Comparison of ENCODE assay signal across 17 cellular contexts in genomic region chr20:63090682-63091571, GRCh38.
DNase-seq lines count a peak whose midpoint lies in the region; ATAC-seq and TF ChIP-seq lines count a peak whose summit lies in the region.
"Had no signal": no experiment of that assay in that cellular context is flagged by ENCODE, and none has a peak within 500 bp of the region (broad histone marks: within the 10 kb centered on the region; RNA-seq: fewer than 3 reads in every experiment).

No MANE protein-coding gene starts in this region.

- no peak overlapping the region for H2AFZ ChIP-seq in osteoblast (ENCODE audit: low read length)

- POLR2A ChIA-PET in HEK293 (lab: Yijun Ruan, JAX) = no interaction called here

- H3K9me3 Mint-ChIP-seq in effector memory CD8-positive, alpha-beta T cell = no peaks in the 10 kb centered on the region
- H3K9me3 Mint-ChIP-seq: activated naive CD8-positive, alpha-beta T cell treated with anti-CD3 and anti-CD28 coated beads, Interleukin-2, amount 50 U/mL, for 24 hours; central memory CD8-positive, alpha-beta T cell; immature natural killer cell had no signal

- peak; percentile 27 for DNase-seq in NCI-H2227 (lab: John Stamatoyannopoulos, UW; ENCODE audit: unreplicated experiment)
- DNase-seq in NCI-H2227 treated with DMSO at 0.1 percent for 48 hours (lab: John Stamatoyannopoulos, UW) = no peak
- peak; percentile 31 for DNase-seq in Right ventricle myocardium superior
- DNase-seq in osteoblast (ENCODE audit: insufficient read length, low spot score, missing footprints) = peak; percentile 59
- DNase-seq in effector memory CD8-positive, alpha-beta T cell = no peak
- DNase-seq in nucleus accumbens (lab: John Stamatoyannopoulos, UW) = no peak
- DNase-seq: activated naive CD8-positive, alpha-beta T cell treated with anti-CD3 and anti-CD28 coated beads, Interleukin-2, amount 50 U/mL, for 24 hours; CD4-positive, CD25-positive, alpha-beta regulatory T cell; immature natural killer cell; IMR-90; stomach had no signal

- H3K27ac ChIP-seq in HEK293 (ENCODE audit: extremely low read depth, low read depth, low read length) = no peak overlapping the region
- H3K27ac ChIP-seq in osteoblast (ENCODE audit: low read depth, low read length) = no peak overlapping the region
- H3K27ac ChIP-seq: gastrocnemius medialis, pancreas, SJSA1, stomach had no signal

- no peaks in the 10 kb centered on the region for H3K79me2 ChIP-seq in osteoblast (ENCODE audit: insufficient read depth, low read length)

- H4K20me1 ChIP-seq in osteoblast (ENCODE audit: insufficient read depth, low read length) = no peaks in the 10 kb centered on the region

- H3K4me1 Mint-ChIP-seq in effector memory CD8-positive, alpha-beta T cell (ENCODE audit: low read depth in 2 of 2) = peaks cover 0 to 1% of the 10 kb centered on the region in 2 donors
- H3K4me1 Mint-ChIP-seq: activated naive CD8-positive, alpha-beta T cell treated with anti-CD3 and anti-CD28 coated beads, Interleukin-2, amount 50 U/mL, for 24 hours; CD4-positive, CD25-positive, alpha-beta regulatory T cell; central memory CD8-positive, alpha-beta T cell; immature natural killer cell had no signal

- H3K27me3 Mint-ChIP-seq in effector memory CD8-positive, alpha-beta T cell = peaks cover 33 to 66% of the 10 kb centered on the region in 2 donors

- H3K27ac Mint-ChIP-seq in effector memory CD8-positive, alpha-beta T cell = no peak overlapping the region
- H3K27ac Mint-ChIP-seq: activated naive CD8-positive, alpha-beta T cell treated with anti-CD3 and anti-CD28 coated beads, Interleukin-2, amount 50 U/mL, for 24 hours; CD4-positive, CD25-positive, alpha-beta regulatory T cell; immature natural killer cell had no signal

- H3K36me3 Mint-ChIP-seq in effector memory CD8-positive, alpha-beta T cell (ENCODE audit: insufficient read depth) = no peaks in the 10 kb centered on the region
- H3K36me3 Mint-ChIP-seq: CD4-positive, CD25-positive, alpha-beta regulatory T cell; immature natural killer cell had no signal

- H3K4me3 ChIP-seq in HEK293 (ENCODE audit: low read depth, low read length) (no peak overlapping the region), osteoblast (ENCODE audit: insufficient read depth, low read length) (no peak overlapping the region)
- H3K4me3 ChIP-seq: gastrocnemius medialis, pancreas, SJSA1, stomach had no signal

- no peaks in the 10 kb centered on the region for H3K4me1 ChIP-seq in HEK293 (ENCODE audit: control insufficient read depth, insufficient read depth, low read length)
- H3K4me1 ChIP-seq in osteoblast (ENCODE audit: insufficient read depth, low read length) = no peaks in the 10 kb centered on the region
- H3K4me1 ChIP-seq: gastrocnemius medialis, pancreas, SJSA1, stomach had no signal

- CTCF ChIA-PET in HEK293 (lab: Yijun Ruan, JAX) = no interaction called here

- no peak overlapping the region for H3K4me2 ChIP-seq in osteoblast (ENCODE audit: insufficient read depth, low read length)

- no peak overlapping the region for H3K4me3 Mint-ChIP-seq in effector memory CD8-positive, alpha-beta T cell
- H3K4me3 Mint-ChIP-seq: activated naive CD8-positive, alpha-beta T cell treated with anti-CD3 and anti-CD28 coated beads, Interleukin-2, amount 50 U/mL, for 24 hours; CD4-positive, CD25-positive, alpha-beta regulatory T cell; central memory CD8-positive, alpha-beta T cell; immature natural killer cell had no signal

- intact Hi-C loops in Right ventricle myocardium superior (cut with DNase I) = no loop called here

- peaks cover 14% of the 10 kb centered on the region for H3K27me3 ChIP-seq in osteoblast (ENCODE audit: insufficient read depth, low read length)
- H3K27me3 ChIP-seq: pancreas had no signal

- TF ChIP-seq CTCF in HEK293 (tag by site-specific recombination; IDR thresholded peaks at IDR 0.05) (no peak), osteoblast (IDR thresholded peaks at IDR 0.05; ENCODE audit: extremely low read depth, low read depth, low read length) (no peak)

- ATAC-seq in Right ventricle myocardium superior (ENCODE audit: poor library complexity) (no peak), HG03175 (IDR thresholded peaks at IDR 0.05; ENCODE audit: unreplicated experiment) (no peak)
- ATAC-seq in effector memory CD8-positive, alpha-beta T cell (replicated peaks) = no peak
- ATAC-seq: activated naive CD8-positive, alpha-beta T cell treated with anti-CD3 and anti-CD28 coated beads, Interleukin-2, amount 50 U/mL, for 24 hours; gastrocnemius medialis; pancreas had no signal

- no peaks in the 10 kb centered on the region for H3K9me3 ChIP-seq in HEK293 (ENCODE audit: control insufficient read depth, insufficient read depth, low read depth, low read length)
- H3K9me3 ChIP-seq in osteoblast (ENCODE audit: low read depth, low read length) = no peaks in the 10 kb centered on the region
- H3K9me3 ChIP-seq: gastrocnemius medialis, pancreas, SJSA1, stomach had no signal

- H3K36me3 ChIP-seq in HEK293 (ENCODE audit: control insufficient read depth in 2 of 2, insufficient read depth in 1 of 2, low read length in 2 of 2) (no peaks in the 10 kb centered on the region), osteoblast (ENCODE audit: insufficient read depth, low read length) (no peaks in the 10 kb centered on the region)
- H3K36me3 ChIP-seq: gastrocnemius medialis, pancreas, SJSA1, stomach had no signal

TF ChIP-seq in HEK293, 187 proteins besides CTCF, POLR2A, EP300 and RAD21:
- TF ChIP-seq KLF1 (tag by site-specific recombination; IDR thresholded peaks at IDR 0.05) = peak; percentile 83
- no peak for TF ChIP-seq ZNF266 (tag by site-specific recombination; IDR thresholded peaks at IDR 0.05; ENCODE audit: low read depth)
- peak; percentile 63; the same call in 1 of the 2 replicates for TF ChIP-seq KLF17 (tag by site-specific recombination; IDR thresholded peaks at IDR 0.05)

Comparison
In these comparisons a context has a peak if more than half of its experiments do, and no peak if none do; other contexts are left out.
1. DNase-seq: peak in NCI-H2227 (single experiment), Right ventricle myocardium superior (single experiment) and osteoblast (single experiment); none in NCI-H2227 treated with DMSO at 0.1 percent for 48 hours (single experiment), effector memory CD8-positive, alpha-beta T cell (0 of 3) and nucleus accumbens (0 of 56).